Comparison of ENCODE assay signal across 8 cellular contexts in the genomic region with DNA sequence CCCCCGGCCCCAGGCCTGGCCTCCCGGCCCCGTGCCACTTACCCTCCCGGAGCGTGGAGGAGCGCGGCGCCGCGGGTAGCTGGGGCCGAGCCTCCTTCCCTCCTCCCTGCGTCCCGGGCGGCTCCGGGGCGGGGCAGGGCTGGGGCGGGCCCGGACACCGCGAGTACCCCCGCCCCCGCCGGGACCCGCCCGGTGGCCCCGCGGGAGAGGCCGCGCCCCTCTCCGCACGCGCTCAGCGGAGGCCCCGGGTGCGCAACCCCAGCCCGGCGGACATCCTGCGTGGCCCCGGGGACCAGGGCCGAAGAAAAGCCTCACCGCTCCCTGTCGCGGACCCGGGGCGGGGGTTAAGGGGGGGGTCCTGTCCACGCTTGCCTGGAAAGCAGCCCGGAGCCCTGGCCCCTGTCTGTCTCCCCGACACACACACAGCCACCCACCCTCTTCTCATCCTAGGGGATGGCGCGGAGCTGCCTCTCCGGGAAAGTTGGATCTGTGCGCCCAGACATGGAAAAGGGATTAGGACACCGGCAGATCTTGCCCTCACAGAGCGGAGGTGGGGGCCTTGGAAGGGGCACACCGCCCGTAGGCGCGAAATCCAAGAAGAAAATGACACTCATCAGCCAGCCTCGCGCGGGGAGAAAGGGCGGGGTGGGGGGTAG. TPM values are rescaled to one million over a fixed set of nuclear protein-coding genes. Genes with fewer than 3 reads are reported as not detected.
A peak's percentile ranks its signal among the peaks of the same experiment; 100 is the strongest.
DNase-seq lines count a peak whose midpoint lies in the region; ATAC-seq and TF ChIP-seq lines count a peak whose summit lies in the region.

A gene with protein sequence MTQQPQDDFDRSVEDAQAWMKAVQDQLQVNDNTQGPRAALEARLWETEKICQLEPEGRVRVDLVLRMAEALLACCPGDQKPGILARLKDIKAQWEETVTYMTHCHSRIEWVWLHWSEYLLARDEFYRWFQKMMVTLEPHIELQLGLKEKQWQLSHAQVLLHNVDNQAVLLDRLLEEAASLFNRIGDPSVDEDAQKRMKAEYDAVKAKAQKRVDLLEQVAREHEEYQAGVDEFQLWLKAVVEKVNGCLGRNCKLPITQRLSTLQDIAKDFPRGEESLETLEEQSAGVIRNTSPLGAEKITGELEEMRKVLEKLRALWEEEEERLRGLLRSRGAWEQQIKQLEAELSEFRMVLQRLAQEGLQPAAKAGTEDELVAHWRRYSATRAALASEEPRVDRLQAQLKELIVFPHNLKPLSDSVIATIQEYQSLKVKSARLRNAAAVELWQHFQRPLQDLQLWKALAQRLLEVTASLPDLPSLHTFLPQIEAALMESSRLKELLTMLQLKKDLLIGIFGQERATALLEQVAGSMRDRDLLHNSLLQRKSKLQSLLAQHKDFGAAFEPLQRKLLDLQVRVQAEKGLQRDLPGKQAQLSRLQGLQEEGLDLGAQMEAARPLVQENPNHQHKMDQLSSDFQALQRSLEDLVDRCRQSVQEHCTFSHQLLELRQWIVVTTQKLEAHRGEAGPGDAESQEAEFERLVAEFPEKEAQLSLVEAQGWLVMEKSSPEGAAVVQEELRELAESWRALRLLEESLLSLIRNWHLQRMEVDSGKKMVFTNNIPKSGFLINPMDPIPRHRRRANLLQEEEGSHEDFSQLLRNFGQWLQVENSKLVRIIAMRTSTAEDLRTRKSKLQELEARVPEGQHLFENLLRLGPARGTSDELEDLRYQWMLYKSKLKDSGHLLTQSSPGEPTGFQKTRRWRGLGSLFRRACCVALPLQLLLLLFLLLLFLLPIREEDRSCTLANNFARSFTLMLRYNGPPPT (minus strand): TSS at position 97 of the 656 bp plus-strand sequence. CDS start 40,829 bp downstream, outside the sequence.

- intact Hi-C loops in vagina (cut with DNase I), result no loop called here

- H3K27me3 ChIP-seq in DOHH2 (ENCODE audit: control insufficient read depth, low read length) (peaks cover 44% of the 10 kb centered on the region), vagina (no peaks in the 10 kb centered on the region)

- no peaks in the 10 kb centered on the region for H3K27me3 Mint-ChIP-seq in activated CD8-positive, alpha-beta T cell treated with anti-CD3 and anti-CD28 coated beads, Interleukin-2, amount 10 ng/mL, durations not matched to agents 7 days and 5 days (ENCODE audit: low read depth)
- no peaks in the 10 kb centered on the region for H3K27me3 Mint-ChIP-seq in naive B cell

- ATAC-seq in GM21526 (IDR thresholded peaks at IDR 0.05; ENCODE audit: low FRiP score, unreplicated experiment), result peak; percentile 39
- ATAC-seq in activated CD8-positive, alpha-beta T cell treated with anti-CD3 and anti-CD28 coated beads, Interleukin-2, amount 10 ng/mL, durations not matched to agents 7 days and 5 days, result peak; percentile 69
- peak; percentile 61 to 66 for ATAC-seq in naive B cell (ENCODE audit: low read depth in 2 of 2)

- no peaks in the 10 kb centered on the region for H3K36me3 ChIP-seq in DOHH2 (ENCODE audit: control insufficient read depth, low read length)
- no peaks in the 10 kb centered on the region for H3K36me3 ChIP-seq in vagina

- H4K20me1 ChIP-seq in DOHH2 (ENCODE audit: control insufficient read depth, insufficient read depth, low read depth, low read length), result no peaks in the 10 kb centered on the region

- POLR2A ChIA-PET in activated CD8-positive, alpha-beta T cell treated with anti-CD3 and anti-CD28 coated beads, Interleukin-2, amount 10 ng/mL, durations not matched to agents 7 days and 5 days (lab: Charles Lee), result interaction anchor here (1.2 to 6.2 kb wide), 5 partner anchors 10 to 18 kb away, joined by 3 to 47 read pairs (median 6); partner anchors contain the start of gene GLRX5

- peaks cover 23% of the 10 kb centered on the region for H3K36me3 Mint-ChIP-seq in activated CD8-positive, alpha-beta T cell treated with anti-CD3 and anti-CD28 coated beads, Interleukin-2, amount 10 ng/mL, durations not matched to agents 7 days and 5 days (ENCODE audit: low read depth)
- no peaks in the 10 kb centered on the region for H3K36me3 Mint-ChIP-seq in naive B cell

- CTCF ChIA-PET in activated CD8-positive, alpha-beta T cell treated with anti-CD3 and anti-CD28 coated beads, Interleukin-2, amount 10 ng/mL, durations not matched to agents 7 days and 5 days (lab: Charles Lee), result interaction anchor here (1.7 to 17.6 kb wide), 6 partner anchors 11 to 74 kb away, joined by 5 to 199 read pairs (median 10); partner anchors contain the start of gene GLRX5

- H3K4me1 Mint-ChIP-seq in activated CD8-positive, alpha-beta T cell treated with anti-CD3 and anti-CD28 coated beads, Interleukin-2, amount 10 ng/mL, durations not matched to agents 7 days and 5 days (ENCODE audit: low read depth), result peaks cover 68% of the 10 kb centered on the region
- peaks cover 55 to 75% (median 74%) of the 10 kb centered on the region in 3 donors for H3K4me1 Mint-ChIP-seq in naive B cell

- H3K27ac ChIP-seq in DOHH2 (ENCODE audit: low read depth, low read length) (no peak within 1 kb of the TSS), vagina (peak within 1 kb of the TSS; percentile 94)

- peak within 1 kb of the TSS; percentile 91 for H3K4me3 Mint-ChIP-seq in activated CD8-positive, alpha-beta T cell treated with anti-CD3 and anti-CD28 coated beads, Interleukin-2, amount 10 ng/mL, durations not matched to agents 7 days and 5 days
- H3K4me3 Mint-ChIP-seq in naive B cell, result peak within 1 kb of the TSS; percentile 88 to 96 (median 94)

- no peaks in the 10 kb centered on the region for H3K9me3 Mint-ChIP-seq in activated CD8-positive, alpha-beta T cell treated with anti-CD3 and anti-CD28 coated beads, Interleukin-2, amount 10 ng/mL, durations not matched to agents 7 days and 5 days (ENCODE audit: insufficient read depth)
- no peaks in the 10 kb centered on the region for H3K9me3 Mint-ChIP-seq in naive B cell

- H3K9me2 ChIP-seq in DOHH2 (replicated peaks; ENCODE audit: control insufficient read depth, low read length), result no peaks in the 10 kb centered on the region

- no peaks in the 10 kb centered on the region for H3K79me2 ChIP-seq in DOHH2 (ENCODE audit: control insufficient read depth, low read length)

- H3K4me1 ChIP-seq in DOHH2 (ENCODE audit: control insufficient read depth, low read length), result peaks cover 36% of the 10 kb centered on the region
- peaks cover 76% of the 10 kb centered on the region for H3K4me1 ChIP-seq in vagina

- H3K4me2 ChIP-seq in DOHH2 (ENCODE audit: low read length), result peak within 1 kb of the TSS; percentile 70

- no peak for TF ChIP-seq POLR2A in erythroblast (IDR thresholded peaks at IDR 0.05; ENCODE audit: low read length)
- peak in 1 of 2 donors; percentile 35 for TF ChIP-seq POLR2A in vagina (IDR thresholded peaks at IDR 0.05)

- H3K9me3 ChIP-seq in DOHH2 (ENCODE audit: control insufficient read depth, insufficient read depth, low read length) (no peaks in the 10 kb centered on the region), vagina (no peaks in the 10 kb centered on the region)

- H3K27ac Mint-ChIP-seq in activated CD8-positive, alpha-beta T cell treated with anti-CD3 and anti-CD28 coated beads, Interleukin-2, amount 10 ng/mL, durations not matched to agents 7 days and 5 days, result peak within 1 kb of the TSS; percentile 96
- peak within 1 kb of the TSS; percentile 95 to 99 (median 98) for H3K27ac Mint-ChIP-seq in naive B cell

- H3F3A ChIP-seq in DOHH2 (ENCODE audit: control insufficient read depth, insufficient read depth), result no peaks in the 10 kb centered on the region

- H3K4me3 ChIP-seq in DOHH2 (ENCODE audit: low read length), result peak within 1 kb of the TSS; percentile 62
- H3K4me3 ChIP-seq in Jurkat, Clone E6-1 (ENCODE audit: low read length), result peak within 1 kb of the TSS; percentile 45
- peak within 1 kb of the TSS; percentile 74 to 87 for H3K4me3 ChIP-seq in vagina

- TF ChIP-seq CTCF in DOHH2 (IDR thresholded peaks at IDR 0.05; ENCODE audit: low read depth, low read length, poor library complexity, severe bottlenecking) (no peak), vagina (IDR thresholded peaks at IDR 0.05) (no peak)

- DNase-seq in Jurkat, Clone E6-1 (ENCODE audit: low read depth, low spot score), result no peak
- DNase-seq in activated CD8-positive, alpha-beta T cell treated with anti-CD3 and anti-CD28 coated beads, Interleukin-2, amount 10 ng/mL, durations not matched to agents 7 days and 5 days, result peak; percentile 63
- DNase-seq in erythroblast (lab: John Stamatoyannopoulos, UW), result peak; percentile 76 to 86
- DNase-seq in naive B cell, result peak; percentile 67
- peak in 1 of 2 donors; percentile 85 for DNase-seq in vagina (ENCODE audit: extremely low spot score in 2 of 2)
- DNase-seq in putamen (ENCODE audit: low spot score), result no peak

RNA-seq across cellular contexts. Expression of the gene that starts here (rescaled TPM):
- 1.4 TPM for polyA plus RNA-seq in Jurkat, Clone E6-1 (2012; ENCODE audit: insufficient read depth, insufficient read length)
- 10 to 100 TPM; 91.5 TPM for total RNA-seq in activated CD8-positive, alpha-beta T cell treated with anti-CD3 and anti-CD28 coated beads, Interleukin-2, amount 10 ng/mL, durations not matched to agents 7 days and 5 days
- polyA plus RNA-seq in naive B cell (ENCODE audit: low read depth in 6 of 6), result 1 to 10 TPM in 5 of 6 donors, under 1 TPM in 1; 0.71 to 9.4 (median 5.3) TPM
- total RNA-seq in vagina, result 27.0 TPM

Comparison
In these comparisons a context has a peak if more than half of its experiments do, and no peak if none do; other contexts are left out.
1. DNase-seq: peak in activated CD8-positive, alpha-beta T cell treated with anti-CD3 and anti-CD28 coated beads, Interleukin-2, amount 10 ng/mL, durations not matched to agents 7 days and 5 days (single experiment), erythroblast (2 of 2) and naive B cell (single experiment); none in Jurkat, Clone E6-1 (single experiment) and putamen (single experiment).
2. Peak in every context shown above with its lines, with median percentiles within 50 percentile points of each other: H3K4me3 ChIP-seq and ATAC-seq.